In genomic region chr17:82267575-82268379, GRCh38 we compare ENCODE assay signal across 8 cellular contexts. TPM values are rescaled to one million over a fixed set of nuclear protein-coding genes. Genes with fewer than 3 reads are reported as not detected.
DNase-seq lines count a peak whose midpoint lies in the region; ATAC-seq, FAIRE-seq and TF ChIP-seq lines count a peak whose summit lies in the region.

No MANE protein-coding gene starts in this region.

- TF ChIP-seq RAD21 in K562 (CRISPR knock-in tag; conservative IDR thresholded peaks at IDR 0.05 in 1 of 2, IDR thresholded peaks at IDR 0.05 in 1 of 2), result no peak; a peak in 2 of 4 replicates

- H3K36me3 ChIP-seq in K562 (ENCODE audit: control insufficient read depth, insufficient read depth, low read length) (peaks cover 94% of the 10 kb centered on the region), hepatocyte (replicated peaks; ENCODE audit: insufficient read depth, low read depth) (no peaks in the 10 kb centered on the region)

- no peak overlapping the region; the same call in 1 of the 2 replicates for H3K4me3 ChIP-seq in K562
- H3K4me3 ChIP-seq in hepatocyte, result no peak overlapping the region

- intact Hi-C loops in K562 (cut with micrococcal nuclease), result no loop called here
- intact Hi-C loops in sciatic nerve (cut with DNase I), result no loop called here

- no peak; the same call in 1 of the 2 replicates for TF ChIP-seq POLR2A in K562 (conservative IDR thresholded peaks at IDR 0.05)

- H3K79me2 ChIP-seq in K562 (ENCODE audit: control insufficient read depth, insufficient read depth, low read length) (peaks cover 97% of the 10 kb centered on the region), hepatocyte (peaks cover 96% of the 10 kb centered on the region)

- ATAC-seq in K562, result peak; percentile 92
- ATAC-seq in sciatic nerve, result peak; percentile 98
- ATAC-seq in GM21825 (IDR thresholded peaks at IDR 0.05; ENCODE audit: unreplicated experiment), result no peak
- ATAC-seq in HG02938 (IDR thresholded peaks at IDR 0.05; ENCODE audit: unreplicated experiment), result no peak

- CTCF ChIA-PET in K562 (lab: Yijun Ruan, JAX; ENCODE audit: low intra/inter-chr PET ratio), result no interaction called here

- H3K27ac ChIP-seq in K562 (ENCODE audit: extremely low read depth, low read depth, low read length) (peak overlapping the region; percentile 75), hepatocyte (peak overlapping the region; percentile 100)

- H4K20me1 ChIP-seq in K562 (replicated peaks; ENCODE audit: control insufficient read depth, insufficient read depth, low read length) (peaks cover 68% of the 10 kb centered on the region), hepatocyte (ENCODE audit: insufficient read depth, poor library complexity, severe bottlenecking) (peaks cover 99% of the 10 kb centered on the region)

- peak overlapping the region; percentile 45 to 93 for H3K9ac ChIP-seq in K562 (ENCODE audit: insufficient read depth in 1 of 2, low read depth in 2 of 2, low read length in 2 of 2)

- in situ Hi-C loops in K562 (cut with MboI), result no loop called here

- TF ChIP-seq CTCF in K562 (IDR thresholded peaks at IDR 0.05 in 2 of 3, conservative IDR thresholded peaks at IDR 0.05 in 1 of 3; ENCODE audit: insufficient read depth in 2 of 3, low read depth in 1 of 3, low read length in 3 of 3) (0 out of 6 replicates have a peak, but pooled peaks of 1 of the 3 experiments have one; percentile 24), hepatocyte (IDR thresholded peaks at IDR 0.05; ENCODE audit: poor library complexity) (no peak)

- POLR2A ChIA-PET in K562 (lab: Yijun Ruan, JAX), result interaction anchor here (0.5 to 2.7 kb wide), 9 partner anchors 8 to 660 kb away, joined by 3 to 20 read pairs (median 3); no protein-coding TSS in a partner anchor

- peaks cover 16% of the 10 kb centered on the region for H3K9me1 ChIP-seq in K562 (ENCODE audit: control insufficient read depth, insufficient read depth, low read length)

- peaks cover 41 to 57% of the 10 kb centered on the region in 2 experiments for H3K4me1 ChIP-seq in K562 (replicated peaks in 1 of 2; ENCODE audit: control insufficient read depth in 2 of 2, insufficient read depth in 2 of 2, low read length in 2 of 2)
- H3K4me1 ChIP-seq in hepatocyte (ENCODE audit: insufficient read depth), result peaks cover 63% of the 10 kb centered on the region

- 15% methylated on average over 21 of the region's 21 CpGs for WGBS in K562 (ENCODE audit: insufficient coverage, low coverage, missing lambda C conversion rate)
- 31% methylated on average over 21 of the region's 21 CpGs for WGBS in hepatocyte (ENCODE audit: low lambda C conversion rate, missing lambda C conversion rate)

- H3K4me2 ChIP-seq in K562 (ENCODE audit: insufficient read depth, low read length) (peak overlapping the region; percentile 74), hepatocyte (peak overlapping the region; percentile 99)

- H3K9me3 ChIP-seq in K562 (replicated peaks; ENCODE audit: control insufficient read depth, insufficient read depth, low read depth, low read length) (no peaks in the 10 kb centered on the region), hepatocyte (ENCODE audit: low read depth) (no peaks in the 10 kb centered on the region)

- no peaks in the 10 kb centered on the region for H3K9me2 ChIP-seq in hepatocyte (replicated peaks; ENCODE audit: insufficient read depth)

- BruUV-seq in K562 (replicated peaks; lab: Mats Ljungman, UMichigan), result no TSS peak

- no peak for TF ChIP-seq EP300 in K562 (IDR thresholded peaks at IDR 0.05; ENCODE audit: low read length)

- DNase-seq in GM03348 (ENCODE audit: low spot score) (peak; percentile 95), RPMI8226 (peak; percentile 71), K562 (ENCODE audit: extremely low read depth in 1 of 4, low spot score in 3 of 4) (peak in 3 of 4 experiments; percentile 45 to 83 (median 69)), hepatocyte (ENCODE audit: low spot score) (peak; percentile 95), sciatic nerve (ENCODE audit: low spot score) (peak; percentile 91), NCI-H524 (lab: John Stamatoyannopoulos, UW) (no peak)

- H3K27me3 ChIP-seq in K562 (ENCODE audit: control insufficient read depth in 2 of 2, insufficient read depth in 2 of 2, low read length in 2 of 2), result no peaks in the 10 kb centered on the region
- H3K27me3 ChIP-seq in hepatocyte, result no peaks in the 10 kb centered on the region

- H2AFZ ChIP-seq in K562 (ENCODE audit: low read depth, low read length), result no peak overlapping the region
- no peak overlapping the region for H2AFZ ChIP-seq in hepatocyte

- FAIRE-seq in K562 (lab: Jason Lieb, UNC), result peak; percentile 89

RNA-seq across cellular contexts. Expression of gene CSNK1D, which starts 5.7 kb away (rescaled TPM):
- total RNA-seq in K562 (2011; cell fraction: chromatin; rRNA removed; ENCODE audit: low replicate concordance), result 268 and 441 TPM in 2 replicates
- total RNA-seq in K562 (2011; cell fraction: nucleolus; rRNA removed), result 196 and 213 TPM in 2 replicates
- 179 and 187 TPM in 2 replicates for total RNA-seq in K562 (2011; cell fraction: nucleoplasm; rRNA removed)
- 26.1 and 39.0 TPM in 2 replicates for total RNA-seq in K562 (2014; rRNA removed)
- total RNA-seq in K562 (2014; rRNA removed; fragmentation: Illumina TruSeq; extraction: Trizol), result 35.9 and 41.3 TPM in 2 replicates
- total RNA-seq in K562 (2015; rRNA removed; fragmentation: Illumina TruSeq; extraction: Trizol), result 35.7 and 36.6 TPM in 2 replicates
- total RNA-seq in K562 (2021), result 95.3 and 114 TPM in 2 replicates
- polyA plus RNA-seq in K562 (2011; rRNA removed), result 82.8 and 96.8 TPM in 2 replicates
- 51.5 and 60.4 TPM in 2 replicates for polyA plus RNA-seq in K562 (2011; cell fraction: cytosol; rRNA removed)
- 306 and 488 TPM in 2 replicates for polyA plus RNA-seq in K562 (2011; cell fraction: nucleus; rRNA removed)
- polyA plus RNA-seq in K562 (2012), result 102 and 106 TPM in 2 replicates
- polyA plus RNA-seq in K562 (2014; fragmentation: Illumina TruSeq; extraction: Trizol), result 123 and 133 TPM in 2 replicates
- 1 to 10 TPM; 6.5 to 7.4 TPM for polyA plus RNA-seq in K562 (2014; fragmentation: Nextera tagmentation; extraction: Ambion mirVana)
- 81.0 and 90.3 TPM in 2 replicates for polyA plus RNA-seq in K562 (2014; rRNA removed)
- polyA minus RNA-seq in K562 (2011; rRNA and poly(A)+ RNA removed), result 56.2 and 74.7 TPM in 2 replicates
- 45.7 and 51.3 TPM in 2 replicates for polyA minus RNA-seq in K562 (2011; cell fraction: cytosol; rRNA and poly(A)+ RNA removed)
- 71.1 and 74.9 TPM in 2 replicates for polyA minus RNA-seq in K562 (2011; cell fraction: nucleus; rRNA and poly(A)+ RNA removed)
- 55.7 and 72.5 TPM in 2 replicates for total RNA-seq in hepatocyte
- 152 and 193 TPM in 2 replicates for polyA plus RNA-seq in hepatocyte
- 152 TPM for total RNA-seq in sciatic nerve

RNA-seq across cellular contexts. Expression of gene SLC16A3, which starts 38.9 kb away (rescaled TPM):
- total RNA-seq in K562 (2011; cell fraction: chromatin; rRNA removed; ENCODE audit: low replicate concordance), result 2.9 and 6.6 TPM in 2 replicates
- total RNA-seq in K562 (2011; cell fraction: nucleolus; rRNA removed), result 10.0 and 10.5 TPM in 2 replicates
- total RNA-seq in K562 (2011; cell fraction: nucleoplasm; rRNA removed), result 4.4 and 5.7 TPM in 2 replicates
- total RNA-seq in K562 (2014; rRNA removed), result 1.8 and 2.5 TPM in 2 replicates
- 0.11 and 0.13 TPM in 2 replicates for total RNA-seq in K562 (2014; rRNA removed; fragmentation: Illumina TruSeq; extraction: Trizol)
- total RNA-seq in K562 (2015; rRNA removed; fragmentation: Illumina TruSeq; extraction: Trizol), result 1.0 and 1.2 TPM in 2 replicates
- 2.9 and 5.4 TPM in 2 replicates for total RNA-seq in K562 (2021)
- polyA plus RNA-seq in K562 (2011; rRNA removed), result 3.7 and 8.3 TPM in 2 replicates
- polyA plus RNA-seq in K562 (2011; cell fraction: cytosol; rRNA removed), result 9.7 and 12.8 TPM in 2 replicates
- 9.1 and 10.2 TPM in 2 replicates for polyA plus RNA-seq in K562 (2011; cell fraction: nucleus; rRNA removed)
- polyA plus RNA-seq in K562 (2012), result 4.9 and 9.3 TPM in 2 replicates
- polyA plus RNA-seq in K562 (2014; fragmentation: Illumina TruSeq; extraction: Trizol), result 0.58 and 0.78 TPM in 2 replicates
- not detected for polyA plus RNA-seq in K562 (2014; fragmentation: Nextera tagmentation; extraction: Ambion mirVana)
- 0.81 and 1.9 TPM in 2 replicates for polyA plus RNA-seq in K562 (2014; rRNA removed)
- polyA minus RNA-seq in K562 (2011; rRNA and poly(A)+ RNA removed), result 2.9 and 3.7 TPM in 2 replicates
- 7.0 and 15.5 TPM in 2 replicates for polyA minus RNA-seq in K562 (2011; cell fraction: cytosol; rRNA and poly(A)+ RNA removed)
- 4.8 and 6.9 TPM in 2 replicates for polyA minus RNA-seq in K562 (2011; cell fraction: nucleus; rRNA and poly(A)+ RNA removed)
- total RNA-seq in hepatocyte, result 240 and 290 TPM in 2 replicates
- 114 and 125 TPM in 2 replicates for polyA plus RNA-seq in hepatocyte
- 53.1 TPM for total RNA-seq in sciatic nerve

RNA-seq across cellular contexts. Expression of gene CD7, which starts 49.6 kb away (rescaled TPM):
- total RNA-seq in K562 (2011; cell fraction: chromatin; rRNA removed; ENCODE audit: low replicate concordance), result 0.44 TPM in 1 of 2 replicates, not detected in the other
- total RNA-seq in K562 (2011; cell fraction: nucleolus; rRNA removed), result 0.66 and 0.83 TPM in 2 replicates
- total RNA-seq in K562 (2011; cell fraction: nucleoplasm; rRNA removed), result 0.69 TPM in 1 of 2 replicates, not detected in the other
- total RNA-seq in K562 (2014; rRNA removed) (not detected in 2 replicates), K562 (2014; rRNA removed; fragmentation: Illumina TruSeq; extraction: Trizol) (not detected in 2 replicates), K562 (2015; rRNA removed; fragmentation: Illumina TruSeq; extraction: Trizol) (not detected in 2 replicates), K562 (2021) (0.18 and 0.35 TPM in 2 replicates), hepatocyte (0.64 and 1.8 TPM in 2 replicates), sciatic nerve (2.5 TPM)
- polyA plus RNA-seq in K562 (2011; rRNA removed) (0.21 and 0.85 TPM in 2 replicates), K562 (2014; fragmentation: Illumina TruSeq; extraction: Trizol) (not detected in 2 replicates), K562 (2014; fragmentation: Nextera tagmentation; extraction: Ambion mirVana) (not detected), K562 (2014; rRNA removed) (not detected in 2 replicates), hepatocyte (7.0 and 7.8 TPM in 2 replicates)
- 0.34 and 1.3 TPM in 2 replicates for polyA plus RNA-seq in K562 (2011; cell fraction: cytosol; rRNA removed)
- 0.88 and 1.2 TPM in 2 replicates for polyA plus RNA-seq in K562 (2011; cell fraction: nucleus; rRNA removed)
- 0.16 and 0.19 TPM in 2 replicates for polyA plus RNA-seq in K562 (2012)
- not detected in 2 replicates for polyA minus RNA-seq in K562 (2011; rRNA and poly(A)+ RNA removed)
- 1.0 TPM in 1 of 2 replicates, not detected in the other for polyA minus RNA-seq in K562 (2011; cell fraction: cytosol; rRNA and poly(A)+ RNA removed)
- polyA minus RNA-seq in K562 (2011; cell fraction: nucleus; rRNA and poly(A)+ RNA removed), result 0.27 TPM in 1 of 2 replicates, not detected in the other

RNA-seq across cellular contexts. Expression of gene CCDC57, which starts 55.1 kb away (rescaled TPM):
- 238 and 466 TPM in 2 replicates for total RNA-seq in K562 (2011; cell fraction: chromatin; rRNA removed; ENCODE audit: low replicate concordance)
- total RNA-seq in K562 (2011; cell fraction: nucleolus; rRNA removed), result 176 and 211 TPM in 2 replicates
- 135 and 163 TPM in 2 replicates for total RNA-seq in K562 (2011; cell fraction: nucleoplasm; rRNA removed)
- 13.6 and 19.0 TPM in 2 replicates for total RNA-seq in K562 (2014; rRNA removed)
- total RNA-seq in K562 (2014; rRNA removed; fragmentation: Illumina TruSeq; extraction: Trizol), result 10.7 TPM in 2 replicates
- 17.1 and 18.1 TPM in 2 replicates for total RNA-seq in K562 (2015; rRNA removed; fragmentation: Illumina TruSeq; extraction: Trizol)
- total RNA-seq in K562 (2021), result 33.8 and 36.0 TPM in 2 replicates
- 26.3 and 31.1 TPM in 2 replicates for polyA plus RNA-seq in K562 (2011; rRNA removed)
- 15.4 and 18.8 TPM in 2 replicates for polyA plus RNA-seq in K562 (2011; cell fraction: cytosol; rRNA removed)
- 146 and 224 TPM in 2 replicates for polyA plus RNA-seq in K562 (2011; cell fraction: nucleus; rRNA removed)
- 20.1 and 38.4 TPM in 2 replicates for polyA plus RNA-seq in K562 (2012)
- polyA plus RNA-seq in K562 (2014; fragmentation: Illumina TruSeq; extraction: Trizol), result 12.9 and 19.9 TPM in 2 replicates
- 1 to 10 TPM in 1 of 2 experiments, under 1 TPM in 1; 0.83 to 1.1 TPM for polyA plus RNA-seq in K562 (2014; fragmentation: Nextera tagmentation; extraction: Ambion mirVana)
- 34.8 and 36.2 TPM in 2 replicates for polyA plus RNA-seq in K562 (2014; rRNA removed)
- polyA minus RNA-seq in K562 (2011; rRNA and poly(A)+ RNA removed), result 15.9 and 16.8 TPM in 2 replicates
- polyA minus RNA-seq in K562 (2011; cell fraction: cytosol; rRNA and poly(A)+ RNA removed), result 12.2 and 13.1 TPM in 2 replicates
- polyA minus RNA-seq in K562 (2011; cell fraction: nucleus; rRNA and poly(A)+ RNA removed), result 47.4 and 49.1 TPM in 2 replicates
- 10.0 and 15.7 TPM in 2 replicates for total RNA-seq in hepatocyte
- 29.8 and 49.5 TPM in 2 replicates for polyA plus RNA-seq in hepatocyte
- 50.6 TPM for total RNA-seq in sciatic nerve

Comparison
In these comparisons a context has a peak if more than half of its experiments do, and no peak if none do; other contexts are left out.
1. DNase-seq: peak in GM03348 (single experiment), RPMI8226 (single experiment), K562 (3 of 4), hepatocyte (single experiment) and sciatic nerve (single experiment); none in NCI-H524 (0 of 2).
2. ATAC-seq: peak in K562 (single experiment) and sciatic nerve (single experiment); none in GM21825 (single experiment) and HG02938 (single experiment).